ENCODE assay signal across 1 cellular context in the genomic region with DNA sequence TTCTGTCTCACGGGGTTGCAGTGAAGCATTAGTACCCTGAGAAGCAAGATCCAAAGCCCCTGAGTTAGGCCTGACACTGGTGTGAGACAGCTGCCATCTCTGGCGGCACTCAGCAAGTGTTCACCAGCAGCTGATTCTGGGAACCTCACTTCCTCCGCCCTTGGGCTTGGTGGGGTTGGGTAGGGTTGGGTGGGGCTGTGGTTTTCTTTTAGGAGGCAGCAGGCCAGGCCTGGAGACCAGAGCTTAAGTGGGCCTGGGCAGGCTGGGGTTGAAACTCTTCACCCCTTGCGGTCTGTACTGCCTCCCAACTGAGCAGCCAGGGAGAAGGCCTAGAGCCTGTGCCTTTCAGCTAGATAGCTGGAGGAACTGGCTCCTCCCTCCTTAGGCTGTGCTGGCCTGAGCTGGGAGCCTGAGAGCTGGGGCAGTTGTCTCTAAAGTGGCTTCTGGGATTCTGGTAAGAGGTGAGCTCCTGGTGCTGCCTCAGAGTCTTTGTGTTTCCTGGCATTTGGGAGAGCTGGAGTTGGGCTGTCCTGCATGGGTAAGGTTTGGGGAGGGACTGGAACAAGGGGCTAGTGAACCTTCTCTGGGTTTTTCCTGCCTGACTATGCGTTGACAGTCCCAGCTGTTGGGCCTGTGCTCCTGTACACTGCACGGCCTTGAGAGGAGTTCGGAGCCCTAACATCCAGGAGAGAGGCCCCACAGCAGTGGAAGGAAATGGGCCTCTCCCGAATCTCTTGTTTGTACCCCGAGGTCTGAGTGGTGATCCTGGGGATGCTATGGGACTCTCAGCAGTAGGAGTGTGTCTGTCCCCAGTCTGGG.
TF ChIP-seq lines count a peak whose summit lies in the region.

No MANE protein-coding gene starts in this region.

TF ChIP-seq in IMR-90, 13 proteins besides CTCF, POLR2A, EP300 and RAD21 (continued from another document):
- TF ChIP-seq SMC3 (IDR thresholded peaks at IDR 0.05; ENCODE audit: low read depth, low read length) (no peak), CHD1 (IDR thresholded peaks at IDR 0.05; ENCODE audit: low read depth, low read length) (no peak), USF2 (IDR thresholded peaks at IDR 0.05; ENCODE audit: low read depth, low read length) (no peak), NFE2L2 (IDR thresholded peaks at IDR 0.05; ENCODE audit: low read depth, low read length) (no peak), BHLHE40 (IDR thresholded peaks at IDR 0.05; ENCODE audit: low read depth, low read length) (no peak), RCOR1 (IDR thresholded peaks at IDR 0.05; ENCODE audit: insufficient replicate concordance, low read length) (no peak)
